1 cellular context compared by ENCODE assay signal in genomic region chr1:1921901-1922753, GRCh38.
TF ChIP-seq lines count a peak whose summit lies in the region.

No MANE protein-coding gene starts in this region.

TF ChIP-seq in HepG2, 621 proteins besides CTCF, POLR2A, EP300 and RAD21 (continues in another document):
- TF ChIP-seq PLRG1 (conservative IDR thresholded peaks at IDR 0.05) (no peak), ESRRA (CRISPR knock-in tag; IDR thresholded peaks at IDR 0.05; ENCODE audit: low read depth) (no peak), STAT5B (CRISPR knock-in tag; IDR thresholded peaks at IDR 0.05) (no peak), SNAPC2 (CRISPR knock-in tag; IDR thresholded peaks at IDR 0.05) (no peak), RARA (CRISPR knock-in tag; IDR thresholded peaks at IDR 0.05) (no peak), RORA (CRISPR knock-in tag; IDR thresholded peaks at IDR 0.05) (no peak), KMT2A (CRISPR knock-in tag; IDR thresholded peaks at IDR 0.05) (no peak), MED8 (CRISPR knock-in tag; IDR thresholded peaks at IDR 0.05; ENCODE audit: insufficient replicate concordance) (no peak), ZNF879 (CRISPR knock-in tag; IDR thresholded peaks at IDR 0.05) (no peak), ZNF747 (CRISPR knock-in tag; IDR thresholded peaks at IDR 0.05; ENCODE audit: borderline replicate concordance) (0 out of 2 replicates have a peak, but pooled peaks have one; percentile 68), MIER3 (CRISPR knock-in tag; IDR thresholded peaks at IDR 0.05; ENCODE audit: borderline replicate concordance) (no peak), ISX (CRISPR knock-in tag; conservative IDR thresholded peaks at IDR 0.05) (no peak), HNRNPUL1 (IDR thresholded peaks at IDR 0.05; ENCODE audit: low read depth, low read length) (no peak), ZNF3 (CRISPR knock-in tag; IDR thresholded peaks at IDR 0.05) (no peak), ZSCAN30 (CRISPR knock-in tag; IDR thresholded peaks at IDR 0.05) (no peak), SKI (IDR thresholded peaks at IDR 0.05; ENCODE audit: partially characterized antibody) (no peak), ZNF274 (CRISPR knock-in tag; IDR thresholded peaks at IDR 0.05) (no peak), MBNL3 (CRISPR knock-in tag; conservative IDR thresholded peaks at IDR 0.05) (no peak), NCOR1 (IDR thresholded peaks at IDR 0.05; ENCODE audit: borderline replicate concordance, low read length) (no peak), POGK (CRISPR knock-in tag; conservative IDR thresholded peaks at IDR 0.05) (no peak), POLR2AphosphoS5 (IDR thresholded peaks at IDR 0.05; ENCODE audit: low read depth, low read length) (no peak), AGO1 (IDR thresholded peaks at IDR 0.05; ENCODE audit: low read depth, low read length, poor library complexity, severe bottlenecking) (peak; percentile 8), NFATC3 (CRISPR knock-in tag; IDR thresholded peaks at IDR 0.05) (no peak), ZNF136 (CRISPR knock-in tag; IDR thresholded peaks at IDR 0.05; ENCODE audit: low read depth) (no peak), SAP130 (CRISPR knock-in tag; IDR thresholded peaks at IDR 0.05; ENCODE audit: low read depth) (no peak), REST (IDR thresholded peaks at IDR 0.05; ENCODE audit: borderline replicate concordance in 1 of 2, low read depth in 1 of 2, low read length in 2 of 2) (no peak), ZNF543 (CRISPR knock-in tag; IDR thresholded peaks at IDR 0.05) (0 out of 2 replicates have a peak, but pooled peaks have one; percentile 11), HES4 (CRISPR knock-in tag; IDR thresholded peaks at IDR 0.05; ENCODE audit: borderline replicate concordance) (0 out of 2 replicates have a peak, but pooled peaks have one; percentile 49), HOXD1 (CRISPR knock-in tag; IDR thresholded peaks at IDR 0.05) (no peak), TBX2 (CRISPR knock-in tag; IDR thresholded peaks at IDR 0.05; ENCODE audit: borderline replicate concordance) (no peak), ZNF720 (CRISPR knock-in tag; IDR thresholded peaks at IDR 0.05) (no peak), KDM2A (CRISPR knock-in tag; IDR thresholded peaks at IDR 0.05; ENCODE audit: borderline replicate concordance, low read depth) (no peak), ZNF616 (CRISPR knock-in tag; IDR thresholded peaks at IDR 0.05; ENCODE audit: low read depth) (no peak), U2AF1 (optimal IDR thresholded peaks at IDR 0.05; ENCODE audit: low read depth, low read length) (no peak), ZNF468 (CRISPR knock-in tag; IDR thresholded peaks at IDR 0.05) (no peak), ZNF883 (CRISPR knock-in tag; IDR thresholded peaks at IDR 0.05; ENCODE audit: not compliant biosample characterization) (no peak), ZNF740 (CRISPR knock-in tag; IDR thresholded peaks at IDR 0.05) (no peak), ZNF235 (CRISPR knock-in tag; IDR thresholded peaks at IDR 0.05; ENCODE audit: borderline replicate concordance) (no peak), REPIN1 (CRISPR knock-in tag; IDR thresholded peaks at IDR 0.05; ENCODE audit: borderline replicate concordance, low read depth) (no peak), ZSCAN9 (CRISPR knock-in tag; IDR thresholded peaks at IDR 0.05; ENCODE audit: borderline replicate concordance) (no peak), ELF4 (CRISPR knock-in tag; IDR thresholded peaks at IDR 0.05; ENCODE audit: borderline replicate concordance) (no peak), PCBP2 (optimal IDR thresholded peaks at IDR 0.05; ENCODE audit: low read depth, low read length, poor library complexity, severe bottlenecking) (no peak), KLF13 (CRISPR knock-in tag; IDR thresholded peaks at IDR 0.05) (0 out of 2 replicates have a peak, but pooled peaks have one; percentile 25), ZMYM2 (CRISPR knock-in tag; IDR thresholded peaks at IDR 0.05) (0 out of 2 replicates have a peak, but pooled peaks have one; percentile 10), ZNF432 (CRISPR knock-in tag; IDR thresholded peaks at IDR 0.05; ENCODE audit: borderline replicate concordance) (no peak), ELF3 (CRISPR knock-in tag; IDR thresholded peaks at IDR 0.05) (no peak), KLF15 (CRISPR knock-in tag; IDR thresholded peaks at IDR 0.05; ENCODE audit: borderline replicate concordance) (no peak), RFXANK (CRISPR knock-in tag; IDR thresholded peaks at IDR 0.05) (no peak), GATA4 (IDR thresholded peaks at IDR 0.05; ENCODE audit: borderline replicate concordance, low read depth) (no peak), ZNF337 (CRISPR knock-in tag; IDR thresholded peaks at IDR 0.05; ENCODE audit: borderline replicate concordance, low read depth) (no peak), CREM (IDR thresholded peaks at IDR 0.05) (no peak), CREM (CRISPR knock-in tag; IDR thresholded peaks at IDR 0.05) (no peak), SIX1 (CRISPR knock-in tag; IDR thresholded peaks at IDR 0.05; ENCODE audit: borderline replicate concordance) (no peak), ZNF441 (CRISPR knock-in tag; IDR thresholded peaks at IDR 0.05; ENCODE audit: borderline replicate concordance) (no peak), ZNF605 (CRISPR knock-in tag; IDR thresholded peaks at IDR 0.05) (no peak), DNMT1 (CRISPR knock-in tag; IDR thresholded peaks at IDR 0.05) (no peak), HCFC1 (IDR thresholded peaks at IDR 0.05; ENCODE audit: low read depth, low read length) (no peak), MXD1 (CRISPR knock-in tag; IDR thresholded peaks at IDR 0.05) (peak; percentile 41; the same call in 1 of the 2 replicates)
- TF ChIP-seq, protein P1, sequence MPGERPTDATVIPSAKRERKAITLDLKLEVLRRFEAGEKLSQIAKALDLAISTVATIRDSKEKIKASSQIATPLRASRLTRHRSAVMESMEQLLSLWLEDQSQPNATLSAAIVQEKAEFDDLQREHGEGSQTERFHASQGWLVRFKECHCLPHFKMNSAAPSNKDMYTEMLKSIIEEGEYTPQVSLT (CRISPR knock-in tag; IDR thresholded peaks at IDR 0.05; ENCODE audit: borderline replicate concordance, low read depth), result no peak
- TF ChIP-seq, protein P2, sequence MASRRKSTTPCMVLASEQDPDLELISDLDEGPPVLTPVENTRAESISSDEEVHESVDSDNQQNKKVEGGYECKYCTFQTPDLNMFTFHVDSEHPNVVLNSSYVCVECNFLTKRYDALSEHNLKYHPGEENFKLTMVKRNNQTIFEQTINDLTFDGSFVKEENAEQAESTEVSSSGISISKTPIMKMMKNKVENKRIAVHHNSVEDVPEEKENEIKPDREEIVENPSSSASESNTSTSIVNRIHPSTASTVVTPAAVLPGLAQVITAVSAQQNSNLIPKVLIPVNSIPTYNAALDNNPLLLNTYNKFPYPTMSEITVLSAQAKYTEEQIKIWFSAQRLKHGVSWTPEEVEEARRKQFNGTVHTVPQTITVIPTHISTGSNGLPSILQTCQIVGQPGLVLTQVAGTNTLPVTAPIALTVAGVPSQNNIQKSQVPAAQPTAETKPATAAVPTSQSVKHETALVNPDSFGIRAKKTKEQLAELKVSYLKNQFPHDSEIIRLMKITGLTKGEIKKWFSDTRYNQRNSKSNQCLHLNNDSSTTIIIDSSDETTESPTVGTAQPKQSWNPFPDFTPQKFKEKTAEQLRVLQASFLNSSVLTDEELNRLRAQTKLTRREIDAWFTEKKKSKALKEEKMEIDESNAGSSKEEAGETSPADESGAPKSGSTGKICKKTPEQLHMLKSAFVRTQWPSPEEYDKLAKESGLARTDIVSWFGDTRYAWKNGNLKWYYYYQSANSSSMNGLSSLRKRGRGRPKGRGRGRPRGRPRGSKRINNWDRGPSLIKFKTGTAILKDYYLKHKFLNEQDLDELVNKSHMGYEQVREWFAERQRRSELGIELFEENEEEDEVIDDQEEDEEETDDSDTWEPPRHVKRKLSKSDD (CRISPR knock-in tag; IDR thresholded peaks at IDR 0.05; ENCODE audit: low read depth), result peak; percentile 12; the same call in 1 of the 2 replicates
- TF ChIP-seq, protein P3, sequence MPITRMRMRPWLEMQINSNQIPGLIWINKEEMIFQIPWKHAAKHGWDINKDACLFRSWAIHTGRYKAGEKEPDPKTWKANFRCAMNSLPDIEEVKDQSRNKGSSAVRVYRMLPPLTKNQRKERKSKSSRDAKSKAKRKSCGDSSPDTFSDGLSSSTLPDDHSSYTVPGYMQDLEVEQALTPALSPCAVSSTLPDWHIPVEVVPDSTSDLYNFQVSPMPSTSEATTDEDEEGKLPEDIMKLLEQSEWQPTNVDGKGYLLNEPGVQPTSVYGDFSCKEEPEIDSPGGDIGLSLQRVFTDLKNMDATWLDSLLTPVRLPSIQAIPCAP (CRISPR knock-in tag; IDR thresholded peaks at IDR 0.05; ENCODE audit: low read depth), result no peak
- TF ChIP-seq, protein P4, sequence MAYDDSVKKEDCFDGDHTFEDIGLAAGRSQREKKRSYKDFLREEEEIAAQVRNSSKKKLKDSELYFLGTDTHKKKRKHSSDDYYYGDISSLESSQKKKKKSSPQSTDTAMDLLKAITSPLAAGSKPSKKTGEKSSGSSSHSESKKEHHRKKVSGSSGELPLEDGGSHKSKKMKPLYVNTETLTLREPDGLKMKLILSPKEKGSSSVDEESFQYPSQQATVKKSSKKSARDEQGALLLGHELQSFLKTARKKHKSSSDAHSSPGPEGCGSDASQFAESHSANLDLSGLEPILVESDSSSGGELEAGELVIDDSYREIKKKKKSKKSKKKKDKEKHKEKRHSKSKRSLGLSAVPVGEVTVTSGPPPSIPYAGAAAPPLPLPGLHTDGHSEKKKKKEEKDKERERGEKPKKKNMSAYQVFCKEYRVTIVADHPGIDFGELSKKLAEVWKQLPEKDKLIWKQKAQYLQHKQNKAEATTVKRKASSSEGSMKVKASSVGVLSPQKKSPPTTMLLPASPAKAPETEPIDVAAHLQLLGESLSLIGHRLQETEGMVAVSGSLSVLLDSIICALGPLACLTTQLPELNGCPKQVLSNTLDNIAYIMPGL (CRISPR knock-in tag; IDR thresholded peaks at IDR 0.05; ENCODE audit: borderline replicate concordance in 1 of 2, low read depth in 1 of 2), result no peak
- TF ChIP-seq, protein P5, sequence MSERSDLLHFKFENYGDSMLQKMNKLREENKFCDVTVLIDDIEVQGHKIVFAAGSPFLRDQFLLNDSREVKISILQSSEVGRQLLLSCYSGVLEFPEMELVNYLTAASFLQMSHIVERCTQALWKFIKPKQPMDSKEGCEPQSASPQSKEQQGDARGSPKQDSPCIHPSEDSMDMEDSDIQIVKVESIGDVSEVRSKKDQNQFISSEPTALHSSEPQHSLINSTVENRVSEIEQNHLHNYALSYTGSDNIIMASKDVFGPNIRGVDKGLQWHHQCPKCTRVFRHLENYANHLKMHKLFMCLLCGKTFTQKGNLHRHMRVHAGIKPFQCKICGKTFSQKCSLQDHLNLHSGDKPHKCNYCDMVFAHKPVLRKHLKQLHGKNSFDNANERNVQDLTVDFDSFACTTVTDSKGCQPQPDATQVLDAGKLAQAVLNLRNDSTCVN (CRISPR knock-in tag; IDR thresholded peaks at IDR 0.05; ENCODE audit: borderline replicate concordance), result no peak
- TF ChIP-seq, protein P6, sequence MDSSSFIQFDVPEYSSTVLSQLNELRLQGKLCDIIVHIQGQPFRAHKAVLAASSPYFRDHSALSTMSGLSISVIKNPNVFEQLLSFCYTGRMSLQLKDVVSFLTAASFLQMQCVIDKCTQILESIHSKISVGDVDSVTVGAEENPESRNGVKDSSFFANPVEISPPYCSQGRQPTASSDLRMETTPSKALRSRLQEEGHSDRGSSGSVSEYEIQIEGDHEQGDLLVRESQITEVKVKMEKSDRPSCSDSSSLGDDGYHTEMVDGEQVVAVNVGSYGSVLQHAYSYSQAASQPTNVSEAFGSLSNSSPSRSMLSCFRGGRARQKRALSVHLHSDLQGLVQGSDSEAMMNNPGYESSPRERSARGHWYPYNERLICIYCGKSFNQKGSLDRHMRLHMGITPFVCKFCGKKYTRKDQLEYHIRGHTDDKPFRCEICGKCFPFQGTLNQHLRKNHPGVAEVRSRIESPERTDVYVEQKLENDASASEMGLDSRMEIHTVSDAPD (CRISPR knock-in tag; IDR thresholded peaks at IDR 0.05), result no peak
